8 cellular contexts compared by ENCODE assay signal in genomic region chr2:74472086-74472944, GRCh38. TPM values are rescaled to one million over a fixed set of nuclear protein-coding genes. Genes with fewer than 3 reads are reported as not detected.
DNase-seq lines count a peak whose midpoint lies in the region; ATAC-seq and TF ChIP-seq lines count a peak whose summit lies in the region.

Gene MRPL53, minus strand, starts transcription at chr2:74472680. Its CDS starts 20 bp downstream, at chr2:74472660.

- H2AFZ ChIP-seq in OCI-LY3 (ENCODE audit: low read depth, low read length): peak within 1 kb of the TSS; percentile 23; the same call in 1 of the 2 replicates

- peak within 1 kb of the TSS; percentile 81 for H3K4me3 ChIP-seq in OCI-LY3 (ENCODE audit: low read length)

- ATAC-seq in GM21360 (IDR thresholded peaks at IDR 0.05; ENCODE audit: unreplicated experiment): peak; percentile 82

- peak within 1 kb of the TSS; percentile 84 for H3K27ac ChIP-seq in OCI-LY3 (ENCODE audit: low read length)

- peaks cover 13% of the 10 kb centered on the region for H3K4me1 Mint-ChIP-seq in endothelial cell (ENCODE audit: unreplicated experiment)

- H3K36me3 ChIP-seq in OCI-LY3 (replicated peaks; ENCODE audit: low read depth, low read length): peaks cover 16% of the 10 kb centered on the region

- H3K79me2 ChIP-seq in OCI-LY3 (ENCODE audit: low read length): peaks cover 10% of the 10 kb centered on the region

- no peak for TF ChIP-seq CTCF in OCI-LY3 (IDR thresholded peaks at IDR 0.05; ENCODE audit: low read depth, low read length)
- TF ChIP-seq CTCF in endothelial cell (IDR thresholded peaks at IDR 0.05; ENCODE audit: unreplicated experiment): no peak

- peak within 1 kb of the TSS; percentile 80 for H3K4me2 ChIP-seq in OCI-LY3 (ENCODE audit: low read length)

- H3K36me3 Mint-ChIP-seq in endothelial cell (ENCODE audit: low read depth, unreplicated experiment): peaks cover 25% of the 10 kb centered on the region

- H3K9me3 Mint-ChIP-seq in endothelial cell (ENCODE audit: unreplicated experiment): no peaks in the 10 kb centered on the region

- DNase-seq in COR-L47 (lab: John Stamatoyannopoulos, UW) (peak; percentile 92), HUDEP-2 (lab: John Stamatoyannopoulos, UW; ENCODE audit: unreplicated experiment in 76 of 76) (peak; percentile 25 to 93 (median 84)), endothelial cell (ENCODE audit: low spot score) (peak; percentile 91), midbrain (lab: John Stamatoyannopoulos, UW) (peak; percentile 95)
- DNase-seq in activated CD8-positive, alpha-beta memory T cell treated with anti-CD3 and anti-CD28 coated beads, Interleukin-2, amount 50 U/mL, for 4 hours: peak; percentile 96
- DNase-seq in stimulated activated CD8-positive, alpha-beta memory T cell treated with anti-CD3 and anti-CD28 coated beads, Interleukin-15, amount 100 ng/mL, for 48 hours (ENCODE audit: low read depth in 2 of 2): peak; percentile 88 to 90

- no peaks in the 10 kb centered on the region for H3K27me3 ChIP-seq in OCI-LY3 (ENCODE audit: low read depth, low read length)

- peaks cover 8% of the 10 kb centered on the region for H3K27me3 Mint-ChIP-seq in endothelial cell (ENCODE audit: unreplicated experiment)

- no peaks in the 10 kb centered on the region for H3K9me3 ChIP-seq in OCI-LY3 (ENCODE audit: insufficient read depth, low read length)

- peak within 1 kb of the TSS; percentile 95 for H3K4me3 Mint-ChIP-seq in endothelial cell (ENCODE audit: unreplicated experiment)

- H3K9ac ChIP-seq in OCI-LY3 (ENCODE audit: low read length): peak within 1 kb of the TSS; percentile 81

- peaks cover 11% of the 10 kb centered on the region for H3K4me1 ChIP-seq in OCI-LY3 (ENCODE audit: low read length)

- peak within 1 kb of the TSS; percentile 97 for H3K27ac Mint-ChIP-seq in endothelial cell (ENCODE audit: unreplicated experiment)

- no peaks in the 10 kb centered on the region for H4K20me1 ChIP-seq in OCI-LY3 (ENCODE audit: insufficient read depth, low read length)

RNA-seq across cellular contexts. Expression of gene MRPL53, which starts in this region (rescaled TPM):
- total RNA-seq in endothelial cell (ENCODE audit: unreplicated experiment): 59.0 TPM

Comparison
In these comparisons a context has a peak if more than half of its experiments do, and no peak if none do; other contexts are left out.
1. Peak in every context shown above with its lines: DNase-seq, ATAC-seq, H3K4me3 ChIP-seq and H3K27ac ChIP-seq.